ENCODE assay signal across 14 cellular contexts in genomic region chr1:21340230-21340564, GRCh38. TPM values are rescaled to one million over a fixed set of nuclear protein-coding genes. Genes with fewer than 3 reads are reported as not detected.
DNase-seq lines count a peak whose midpoint lies in the region; ATAC-seq, FAIRE-seq and TF ChIP-seq lines count a peak whose summit lies in the region.
"Had no signal": no experiment of that assay in that cellular context is flagged by ENCODE, and none has a peak within 500 bp of the region (broad histone marks: within the 10 kb centered on the region; RNA-seq: fewer than 3 reads in every experiment).

No MANE protein-coding gene starts in this region.

- CTCF ChIA-PET in CD4-positive, alpha-beta memory T cell (lab: Charles Lee; ENCODE audit: partially characterized antibody), result interaction anchor here (1.6 kb wide), 1 partner anchor 85 kb away, joined by 4 read pairs; no protein-coding TSS in a partner anchor

- H3K9me3 ChIP-seq in CD4-positive, alpha-beta memory T cell (ENCODE audit: control insufficient read depth in 1 of 2, low read length in 2 of 2), result no peaks in the 10 kb centered on the region
- H3K9me3 ChIP-seq in breast epithelium (no peaks in the 10 kb centered on the region), pancreas (no peaks in the 10 kb centered on the region)

- POLR2A ChIA-PET in CD4-positive, alpha-beta memory T cell (lab: Charles Lee; ENCODE audit: partially characterized antibody), result no interaction called here

- peaks cover 6 to 10% of the 10 kb centered on the region in 2 donors for H3K36me3 Mint-ChIP-seq in CD4-positive, alpha-beta memory T cell

- peak overlapping the region in 1 of 8 donors; percentile 45 for H3K4me3 Mint-ChIP-seq in CD4-positive, alpha-beta memory T cell
- H3K4me3 Mint-ChIP-seq: activated CD4-positive, alpha-beta memory T cell treated with anti-CD3 and anti-CD28 coated beads for 36 hours; memory B cell had no signal

- no peak for TF ChIP-seq POLR2A in breast epithelium (IDR thresholded peaks at IDR 0.05)

- H3K36me3 ChIP-seq in CD4-positive, alpha-beta memory T cell (ENCODE audit: insufficient read depth, low read length), result peaks cover 4% of the 10 kb centered on the region
- no peaks in the 10 kb centered on the region for H3K36me3 ChIP-seq in breast epithelium
- no peaks in the 10 kb centered on the region for H3K36me3 ChIP-seq in pancreas
- no peaks in the 10 kb centered on the region for H3K36me3 ChIP-seq in H7 (replicated peaks; ENCODE audit: control insufficient read depth, insufficient read depth, low read length)
- H3K36me3 ChIP-seq: brain microvascular endothelial cell had no signal

- H3K9me3 Mint-ChIP-seq in CD4-positive, alpha-beta memory T cell, result no peaks in the 10 kb centered on the region
- H3K9me3 Mint-ChIP-seq: activated CD4-positive, alpha-beta memory T cell treated with anti-CD3 and anti-CD28 coated beads for 36 hours; memory B cell had no signal

- TF ChIP-seq CTCF in breast epithelium (IDR thresholded peaks at IDR 0.05), result no peak
- no peak for TF ChIP-seq CTCF in pancreas (IDR thresholded peaks at IDR 0.05)

- FAIRE-seq in pancreas (lab: Jason Lieb, UNC), result no peak

- no peak for DNase-seq in CD4-positive, alpha-beta memory T cell
- DNase-seq in breast epithelium (ENCODE audit: low spot score in 2 of 2) (peak in 1 of 2 donors; percentile 85), pancreas (peak; percentile 66 to 90 (median 86)), HuH-7 (ENCODE audit: low spot score) (no peak), MV-4-11 (lab: John Stamatoyannopoulos, UW) (no peak), H7 (no peak)
- DNase-seq: activated CD4-positive, alpha-beta memory T cell treated with anti-CD3 and anti-CD28 coated beads for 36 hours; brain microvascular endothelial cell; NCI-H1694 had no signal

- H3K4me1 ChIP-seq in CD4-positive, alpha-beta memory T cell (ENCODE audit: insufficient read depth, low read length), result peaks cover 89% of the 10 kb centered on the region
- H3K4me1 ChIP-seq in breast epithelium, result peaks cover 38 to 82% of the 10 kb centered on the region in 2 donors
- peaks cover 62 to 82% (median 70%) of the 10 kb centered on the region in 3 donors for H3K4me1 ChIP-seq in pancreas

- WGBS in pancreas, 2 donors, result 26 to 35% methylated on average over 5 of the region's 5 CpGs

- H3K4me3 ChIP-seq in CD4-positive, alpha-beta memory T cell (ENCODE audit: low read length in 2 of 2), result no peak overlapping the region
- H3K4me3 ChIP-seq in breast epithelium (no peak overlapping the region), pancreas (no peak overlapping the region), H7 (ENCODE audit: insufficient read depth, low read depth, low read length) (no peak overlapping the region)
- H3K4me3 ChIP-seq: skin epidermis had no signal

- peaks cover 55 to 90% (median 79%) of the 10 kb centered on the region in 4 donors for H3K4me1 Mint-ChIP-seq in CD4-positive, alpha-beta memory T cell

- no peaks in the 10 kb centered on the region for H3K27me3 Mint-ChIP-seq in CD4-positive, alpha-beta memory T cell
- H3K27me3 Mint-ChIP-seq: activated CD4-positive, alpha-beta memory T cell treated with anti-CD3 and anti-CD28 coated beads for 36 hours; memory B cell had no signal

- TF ChIP-seq EP300 in Ishikawa (IDR thresholded peaks at IDR 0.05; ENCODE audit: borderline replicate concordance), result no peak

- ATAC-seq in pancreas (peak in 1 of 4 donors; percentile 9), GM18907 (IDR thresholded peaks at IDR 0.05; ENCODE audit: unreplicated experiment) (no peak)
- ATAC-seq: SK-N-SH treated with all-trans-retinoic acid at 6 μM for 48 hours had no signal

- TF ChIP-seq RAD21 in Ishikawa (IDR thresholded peaks at IDR 0.05; ENCODE audit: low read depth), result no peak

- H3K27ac Mint-ChIP-seq in CD4-positive, alpha-beta memory T cell, result peak overlapping the region in 4 of 7 donors; percentile 15 to 56 (median 38)
- H3K27ac Mint-ChIP-seq: activated CD4-positive, alpha-beta memory T cell treated with anti-CD3 and anti-CD28 coated beads for 36 hours had no signal

- H3K27ac ChIP-seq in CD4-positive, alpha-beta memory T cell (ENCODE audit: low read depth, low read length), result no peak overlapping the region
- peak overlapping the region; percentile 94 to 98 for H3K27ac ChIP-seq in breast epithelium
- peak overlapping the region; percentile 18 to 84 (median 56) for H3K27ac ChIP-seq in pancreas
- H3K27ac ChIP-seq: brain microvascular endothelial cell had no signal

- H3K27me3 ChIP-seq in CD4-positive, alpha-beta memory T cell (ENCODE audit: insufficient read depth, low read length), result no peaks in the 10 kb centered on the region
- no peaks in the 10 kb centered on the region for H3K27me3 ChIP-seq in breast epithelium
- H3K27me3 ChIP-seq in pancreas, result no peaks in the 10 kb centered on the region
- peaks cover 15% of the 10 kb centered on the region for H3K27me3 ChIP-seq in H7 (ENCODE audit: control insufficient read depth, insufficient read depth, low read length)
- H3K27me3 ChIP-seq: brain microvascular endothelial cell had no signal

- intact Hi-C loops in CD4-positive, alpha-beta memory T cell (cut with micrococcal nuclease), result no loop called here
- intact Hi-C loops in breast epithelium (cut with DNase I; ENCODE audit: low total_unique reads), result no loop called here
- intact Hi-C loops in pancreas (cut with DNase I), result no loop called here

TF ChIP-seq in Ishikawa, 13 proteins besides CTCF, POLR2A, EP300 and RAD21:
- TF ChIP-seq YY1 (IDR thresholded peaks at IDR 0.05; ENCODE audit: low read depth) (no peak), NFIC (IDR thresholded peaks at IDR 0.05) (peak; percentile 54; the same call in 1 of the 2 replicates)

RNA-seq across cellular contexts. Expression of gene ECE1, which starts 49.9 kb away (rescaled TPM):
- total RNA-seq in CD4-positive, alpha-beta memory T cell, result 100 to 1,000 TPM in 1 of 2 experiments, 10 to 100 TPM in 1; 86.0 to 104 TPM
- 10 to 100 TPM; 10.0 to 65.2 TPM for polyA plus RNA-seq in CD4-positive, alpha-beta memory T cell
- total RNA-seq in breast epithelium (100 to 1,000 TPM in 2 of 3 donors, 10 to 100 TPM in 1; 62.6 to 121 (median 112) TPM), pancreas (100 to 1,000 TPM in 2 of 6 donors, 10 to 100 TPM in 4; 68.4 to 141 (median 89.1) TPM)
- polyA plus RNA-seq in pancreas, result 10 to 100 TPM; 38.1 to 59.8 TPM
- 46.4 and 53.8 TPM in 2 replicates for total RNA-seq in H7 (2014; rRNA removed; shearing (Covaris generic))

Comparison
In these comparisons a context has a peak if more than half of its experiments do, and no peak if none do; other contexts are left out.
1. DNase-seq: peak in pancreas (6 of 6); none in CD4-positive, alpha-beta memory T cell (0 of 5), HuH-7 (single experiment), MV-4-11 (single experiment) and H7 (single experiment).